Comparison of ENCODE assay signal across 8 cellular contexts in genomic region chr18:36128907-36129299, GRCh38. TPM values are rescaled to one million over a fixed set of nuclear protein-coding genes. Genes with fewer than 3 reads are reported as not detected.
A peak's percentile ranks its signal among the peaks of the same experiment; 100 is the strongest.
DNase-seq lines count a peak whose midpoint lies in the region; ATAC-seq, FAIRE-seq and TF ChIP-seq lines count a peak whose summit lies in the region.

No MANE protein-coding gene starts in this region.

- DNase-seq in A549 (ENCODE audit: low read depth in 1 of 2, low spot score in 1 of 2) (no peak), coronary artery (ENCODE audit: low spot score) (peak; percentile 78), NCI-H2227 treated with DMSO at 0.1 percent for 48 hours (lab: John Stamatoyannopoulos, UW) (no peak), GF-D8 (lab: John Stamatoyannopoulos, UW) (no peak), GM19240 (ENCODE audit: insufficient read length, low spot score) (no peak)
- no peak for DNase-seq in Jurkat, Clone E6-1 (ENCODE audit: low read depth, low spot score)

- ATAC-seq in A549 = no peak; a peak in 1 of 6 replicates
- peak; percentile 10 for ATAC-seq in GM19452 (IDR thresholded peaks at IDR 0.05; ENCODE audit: unreplicated experiment)

- H3K4me1 Mint-ChIP-seq in nephron = peaks cover 34% of the 10 kb centered on the region

- POLR2A ChIA-PET in A549 (lab: Yijun Ruan, JAX) = interaction anchor here (0.7 to 1.3 kb wide), 3 partner anchors 17 to 58 kb away, joined by 3 read pairs; partner anchors contain the start of gene MOCOS

- H3K27me3 Mint-ChIP-seq in nephron (ENCODE audit: low read depth) = no peaks in the 10 kb centered on the region

- no peaks in the 10 kb centered on the region for H3K9me3 ChIP-seq in A549

- WGBS in A549 (ENCODE audit: missing lambda C conversion rate) = 0% methylated on average over 7 of the region's 37 CpGs

- no peak for TF ChIP-seq EP300 in A549 (IDR thresholded peaks at IDR 0.05)

- peak overlapping the region; percentile 90 to 96 (median 92) for H3K4me3 Mint-ChIP-seq in nephron

- TF ChIP-seq RAD21 in A549 (conservative IDR thresholded peaks at IDR 0.05 in 1 of 2, IDR thresholded peaks at IDR 0.05 in 1 of 2) = no peak

- H3K4me3 ChIP-seq in A549 (peak overlapping the region; percentile 86), coronary artery (peak overlapping the region; percentile 88)
- H3K4me3 ChIP-seq in Jurkat, Clone E6-1 (ENCODE audit: low read length) = peak overlapping the region; percentile 99

- peaks cover 13% of the 10 kb centered on the region; the same call in 2 of the 3 replicates for H3K4me1 ChIP-seq in A549

- no peak for TF ChIP-seq POLR2A in A549 (IDR thresholded peaks at IDR 0.05; ENCODE audit: low read length)

- H3K9me3 Mint-ChIP-seq in nephron = no peaks in the 10 kb centered on the region

- H3K4me2 ChIP-seq in A549 = peak overlapping the region; percentile 95

- TF ChIP-seq CTCF in A549 (IDR thresholded peaks at IDR 0.05) (no peak), coronary artery (IDR thresholded peaks at IDR 0.05) (no peak), nephron (IDR thresholded peaks at IDR 0.05; ENCODE audit: unreplicated experiment in 3 of 3) (no peak)

- CTCF ChIA-PET in A549 (lab: Yijun Ruan, JAX) = interaction anchor here (0.8 to 1.2 kb wide), 5 partner anchors 10 to 44 kb away, joined by 3 to 5 read pairs (median 4); no protein-coding TSS in a partner anchor

- H3K27ac Mint-ChIP-seq in nephron = peak overlapping the region; percentile 98 to 99 (median 98)

- H3K27ac ChIP-seq in A549 (peak overlapping the region; percentile 98 to 100), coronary artery (peak overlapping the region; percentile 94 to 98)

- no peak for FAIRE-seq in A549 (lab: Jason Lieb, UNC)

- peaks cover 41% of the 10 kb centered on the region for H3K36me3 Mint-ChIP-seq in nephron (ENCODE audit: low read depth)

TF ChIP-seq in A549, 52 proteins besides CTCF, POLR2A, EP300 and RAD21:
- no peak for TF ChIP-seq MAZ (IDR thresholded peaks at IDR 0.05; ENCODE audit: borderline replicate concordance, low read depth, low read length)
- TF ChIP-seq HOXB13 (CRISPR knock-in tag; IDR thresholded peaks at IDR 0.05; ENCODE audit: low read depth) = no peak
- TF ChIP-seq EHMT2 (IDR thresholded peaks at IDR 0.05; ENCODE audit: low read depth) = no peak
- no peak for TF ChIP-seq ATOH8 (CRISPR knock-in tag; IDR thresholded peaks at IDR 0.05; ENCODE audit: low read depth)
- TF ChIP-seq JUN (IDR thresholded peaks at IDR 0.05) = no peak; a peak in 1 of 5 replicates
- no peak for TF ChIP-seq EHF (CRISPR knock-in tag; IDR thresholded peaks at IDR 0.05)
- no peak for TF ChIP-seq REST (IDR thresholded peaks at IDR 0.05)
- TF ChIP-seq NPAS2 (CRISPR knock-in tag; IDR thresholded peaks at IDR 0.05; ENCODE audit: borderline replicate concordance) = no peak
- no peak for TF ChIP-seq CHD4 (IDR thresholded peaks at IDR 0.05; ENCODE audit: borderline replicate concordance)
- TF ChIP-seq MAFK (IDR thresholded peaks at IDR 0.05; ENCODE audit: partially characterized antibody) = no peak
- no peak for TF ChIP-seq FOSB (CRISPR knock-in tag; IDR thresholded peaks at IDR 0.05)
- no peak for TF ChIP-seq ZC3H11A (IDR thresholded peaks at IDR 0.05)
- TF ChIP-seq PHF8 (IDR thresholded peaks at IDR 0.05; ENCODE audit: borderline replicate concordance, low read depth) = no peak
- no peak for TF ChIP-seq PBX3 (IDR thresholded peaks at IDR 0.05)
- no peak for TF ChIP-seq ZSCAN20 (CRISPR knock-in tag; IDR thresholded peaks at IDR 0.05)
- no peak for TF ChIP-seq CEBPB (IDR thresholded peaks at IDR 0.05)
- no peak for TF ChIP-seq JUNB (IDR thresholded peaks at IDR 0.05)
- no peak for TF ChIP-seq BHLHE40 (IDR thresholded peaks at IDR 0.05; ENCODE audit: low read depth, low read length)
- TF ChIP-seq ZFP36 (IDR thresholded peaks at IDR 0.05; ENCODE audit: borderline replicate concordance, partially characterized antibody) = no peak
- TF ChIP-seq HOXA7 (CRISPR knock-in tag; IDR thresholded peaks at IDR 0.05) = no peak

RNA-seq across cellular contexts. Expression of gene SLC39A6, which starts 0.2 kb away (rescaled TPM):
- polyA plus RNA-seq in A549 (2011; rRNA removed) (63.8 and 68.0 TPM in 2 replicates), A549 (2017; fragmentation: RNase III; extraction: RNeasy Plus Mini Kit Qiagen cat#74134 plus additional on column Dnase treatment) (49.1 to 50.8 TPM (median 50.5 TPM) in 3 replicates)
- 30.8 and 39.0 TPM in 2 replicates for polyA plus RNA-seq in A549 (2012; cell fraction: cytosol; rRNA removed)
- polyA plus RNA-seq in A549 (2012; cell fraction: nucleus; rRNA removed) = 23.6 and 28.9 TPM in 2 replicates
- polyA minus RNA-seq in A549 (2011; rRNA and poly(A)+ RNA removed) = 50.1 and 54.6 TPM in 2 replicates
- polyA plus RNA-seq in Jurkat, Clone E6-1 (2012; ENCODE audit: insufficient read depth, insufficient read length) = 35.9 TPM

RNA-seq across cellular contexts. Expression of gene ELP2, which starts 0.8 kb away (rescaled TPM):
- polyA plus RNA-seq in A549 (2011; rRNA removed) (68.8 and 73.4 TPM in 2 replicates), A549 (2017; fragmentation: RNase III; extraction: RNeasy Plus Mini Kit Qiagen cat#74134 plus additional on column Dnase treatment) (28.8 to 32.3 TPM (median 32.0 TPM) in 3 replicates)
- polyA plus RNA-seq in A549 (2012; cell fraction: cytosol; rRNA removed) = 16.5 and 18.1 TPM in 2 replicates
- 25.9 and 36.5 TPM in 2 replicates for polyA plus RNA-seq in A549 (2012; cell fraction: nucleus; rRNA removed)
- polyA minus RNA-seq in A549 (2011; rRNA and poly(A)+ RNA removed) = 60.2 and 76.3 TPM in 2 replicates
- polyA plus RNA-seq in Jurkat, Clone E6-1 (2012; ENCODE audit: insufficient read depth, insufficient read length) = 61.8 TPM

RNA-seq across cellular contexts. Expression of gene MOCOS, which starts 58.4 kb away (rescaled TPM):
- polyA plus RNA-seq in A549 (2011; rRNA removed) (7.1 and 8.1 TPM in 2 replicates), A549 (2017; fragmentation: RNase III; extraction: RNeasy Plus Mini Kit Qiagen cat#74134 plus additional on column Dnase treatment) (2.7 to 3.3 TPM (median 3.2 TPM) in 3 replicates)
- polyA plus RNA-seq in A549 (2012; cell fraction: cytosol; rRNA removed) = 1.9 and 2.6 TPM in 2 replicates
- polyA plus RNA-seq in A549 (2012; cell fraction: nucleus; rRNA removed) = 2.6 and 3.0 TPM in 2 replicates
- 13.2 and 14.1 TPM in 2 replicates for polyA minus RNA-seq in A549 (2011; rRNA and poly(A)+ RNA removed)
- not detected for polyA plus RNA-seq in Jurkat, Clone E6-1 (2012; ENCODE audit: insufficient read depth, insufficient read length)
